Comparison of ENCODE assay signal across 29 cellular contexts in the genomic region with DNA sequence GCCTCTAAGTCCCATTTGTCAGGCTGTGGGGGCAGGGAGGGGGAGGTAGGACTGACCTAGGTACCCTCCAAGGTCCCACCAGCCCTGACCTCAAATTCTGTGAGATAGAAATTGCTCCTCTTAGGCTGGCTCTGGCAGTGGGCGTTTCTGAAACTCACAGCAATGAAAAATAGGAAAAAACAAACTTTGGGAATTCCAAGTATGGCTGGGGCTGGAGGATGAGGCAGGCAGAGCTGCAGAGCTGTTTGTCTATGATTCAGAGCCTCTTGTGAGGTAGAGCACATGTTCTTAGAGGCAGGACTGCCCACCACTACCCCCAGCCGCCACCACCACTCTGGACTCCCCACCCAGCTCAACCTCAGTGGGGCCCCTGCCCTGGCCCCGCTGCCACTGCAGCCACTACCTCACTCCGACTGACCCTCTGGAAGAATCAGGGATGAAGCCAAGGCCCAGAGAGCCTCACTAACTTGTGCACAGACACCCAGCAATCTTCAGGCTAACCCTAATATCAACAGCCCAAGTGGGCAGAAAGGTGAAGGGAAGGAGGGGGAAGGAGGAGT.
DNase-seq lines count a peak whose midpoint lies in the region; TF ChIP-seq lines count a peak whose summit lies in the region.
"Had no signal": no experiment of that assay in that cellular context is flagged by ENCODE, and none has a peak within 500 bp of the region (broad histone marks: within the 10 kb centered on the region; RNA-seq: fewer than 3 reads in every experiment).

No MANE protein-coding gene starts in this region.

- intact Hi-C loops in activated CD4-positive, alpha-beta T cell treated with anti-CD3 and anti-CD28 coated beads, Interleukin-2, amount 10 ng/mL, durations not matched to agents 24 days and 14 days (cut with micrococcal nuclease), result no loop called here

- no peak overlapping the region for H3K4me3 ChIP-seq in coronary artery
- H3K4me3 ChIP-seq: A549, adrenal gland, breast epithelium, gastroesophageal sphincter, left ventricle myocardium inferior, tibial artery had no signal

- no peaks in the 10 kb centered on the region for H3K27me3 Mint-ChIP-seq in activated CD4-positive, alpha-beta T cell treated with anti-CD3 and anti-CD28 coated beads, Interleukin-2, amount 10 ng/mL, durations not matched to agents 24 days and 14 days

- H3K4me3 Mint-ChIP-seq in activated CD4-positive, alpha-beta T cell treated with anti-CD3 and anti-CD28 coated beads, Interleukin-2, amount 10 ng/mL, durations not matched to agents 24 days and 14 days, result no peak overlapping the region
- H3K4me3 Mint-ChIP-seq: effector memory CD8-positive, alpha-beta T cell; natural killer cell had no signal

- no peak overlapping the region for H3K27ac Mint-ChIP-seq in activated CD4-positive, alpha-beta T cell treated with anti-CD3 and anti-CD28 coated beads, Interleukin-2, amount 10 ng/mL, durations not matched to agents 24 days and 14 days
- H3K27ac Mint-ChIP-seq: effector memory CD8-positive, alpha-beta T cell; natural killer cell had no signal

- DNase-seq in AG20443 (ENCODE audit: low spot score) (peak; percentile 29), coronary artery (ENCODE audit: low spot score) (peak; percentile 28), mesenteric fat pad (ENCODE audit: low spot score) (peak; percentile 86), renal cortical epithelial cell (ENCODE audit: low read depth) (peak; percentile 6), NCI-H82 treated with DMSO at 0.1 percent for 48 hours (lab: John Stamatoyannopoulos, UW; ENCODE audit: unreplicated experiment) (no peak), activated T-cell treated with anti-CD3 and anti-CD28 coated beads for 4 hours (no peak)
- no peak for DNase-seq in activated CD4-positive, alpha-beta T cell treated with anti-CD3 and anti-CD28 coated beads, Interleukin-2, amount 10 ng/mL, durations not matched to agents 24 days and 14 days
- no peak for DNase-seq in stimulated activated CD4-positive, alpha-beta T cell treated with anti-CD3 and anti-CD28 coated beads, Interleukin-2, amount 100 ng/mL, for 24 hours
- DNase-seq: activated CD4-positive, alpha-beta T cell treated with anti-CD3 and anti-CD28 coated beads, Interleukin-2, amount 50 U/mL, for 1 hour; activated naive CD4-positive, alpha-beta T cell treated with Interleukin-2 at 50 U/mL for 16 hours; BE2C; cortex of kidney; effector memory CD8-positive, alpha-beta T cell; H7; hippocampal formation; left ventricle myocardium inferior; midbrain; natural killer cell; NCI-H1694; NCI-H2171; NCI-H524; Right ventricle myocardium superior; T-helper 9 cell; tibial artery had no signal

- no peaks in the 10 kb centered on the region for H3K9me3 Mint-ChIP-seq in activated CD4-positive, alpha-beta T cell treated with anti-CD3 and anti-CD28 coated beads, Interleukin-2, amount 10 ng/mL, durations not matched to agents 24 days and 14 days
- H3K9me3 Mint-ChIP-seq: effector memory CD8-positive, alpha-beta T cell; natural killer cell had no signal

- H3K36me3 Mint-ChIP-seq in activated CD4-positive, alpha-beta T cell treated with anti-CD3 and anti-CD28 coated beads, Interleukin-2, amount 10 ng/mL, durations not matched to agents 24 days and 14 days (ENCODE audit: low read depth), result no peaks in the 10 kb centered on the region
- H3K36me3 Mint-ChIP-seq: natural killer cell had no signal

- no peak overlapping the region for H3K27ac ChIP-seq in coronary artery
- H3K27ac ChIP-seq: A549, adrenal gland, breast epithelium, gastroesophageal sphincter, left ventricle myocardium inferior, tibial artery, VCaP had no signal

- H3K4me1 Mint-ChIP-seq in activated CD4-positive, alpha-beta T cell treated with anti-CD3 and anti-CD28 coated beads, Interleukin-2, amount 10 ng/mL, durations not matched to agents 24 days and 14 days, result no peaks in the 10 kb centered on the region
- H3K4me1 Mint-ChIP-seq: natural killer cell had no signal

- no peak for TF ChIP-seq CTCF in coronary artery (IDR thresholded peaks at IDR 0.05)

Comparison
In these comparisons a context has a peak if more than half of its experiments do, and no peak if none do; other contexts are left out.
1. DNase-seq: peak in AG20443 (single experiment), coronary artery (single experiment), mesenteric fat pad (single experiment) and renal cortical epithelial cell (single experiment); none in activated CD4-positive, alpha-beta T cell treated with anti-CD3 and anti-CD28 coated beads, Interleukin-2, amount 10 ng/mL, durations not matched to agents 24 days and 14 days (single experiment), NCI-H82 treated with DMSO at 0.1 percent for 48 hours (single experiment), activated T-cell treated with anti-CD3 and anti-CD28 coated beads for 4 hours (single experiment) and stimulated activated CD4-positive, alpha-beta T cell treated with anti-CD3 and anti-CD28 coated beads, Interleukin-2, amount 100 ng/mL, for 24 hours (0 of 2).